Comparison of ENCODE assay signal across 22 cellular contexts in the genomic region with DNA sequence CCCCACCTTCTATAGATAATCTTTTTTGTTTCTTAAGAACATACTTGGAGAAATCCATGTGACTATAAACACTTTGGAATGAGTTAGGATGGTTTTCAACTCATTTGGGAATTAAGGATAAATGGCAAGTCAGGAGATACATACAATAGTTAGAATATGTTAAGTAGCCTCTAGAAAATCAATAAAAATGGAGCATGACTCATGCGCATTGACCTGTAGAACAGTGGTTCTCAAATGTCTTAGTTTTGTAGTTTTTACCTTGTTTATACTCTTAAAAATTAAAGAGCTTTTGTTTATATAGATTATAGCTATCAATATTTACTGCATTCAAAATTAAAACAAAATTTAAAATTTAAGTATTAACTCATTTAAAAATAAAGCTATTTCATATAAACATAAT. TPM values are rescaled to one million over a fixed set of nuclear protein-coding genes. Genes with fewer than 3 reads are reported as not detected.
A peak's percentile ranks its signal among the peaks of the same experiment; 100 is the strongest.
DNase-seq lines count a peak whose midpoint lies in the region; ATAC-seq, FAIRE-seq and TF ChIP-seq lines count a peak whose summit lies in the region.
"Had no signal": no experiment of that assay in that cellular context is flagged by ENCODE, and none has a peak within 500 bp of the region (broad histone marks: within the 10 kb centered on the region; RNA-seq: fewer than 3 reads in every experiment).

No MANE protein-coding gene starts in this region.

- H3K4me1 ChIP-seq in SK-N-SH (ENCODE audit: control insufficient read depth in 1 of 2, insufficient read depth in 2 of 2, low read depth in 1 of 2, low read length in 1 of 2) = peaks cover 3 to 7% of the 10 kb centered on the region in 2 experiments; a peak in 2 of 4 replicates

- no peak overlapping the region for H3K4me3 Mint-ChIP-seq in activated T-cell treated with anti-CD3 and anti-CD28 coated beads, Interleukin-2, amount 50 U/mL, for 72 hours

- H3K27me3 Mint-ChIP-seq in activated T-cell treated with anti-CD3 and anti-CD28 coated beads, Interleukin-2, amount 50 U/mL, for 72 hours (ENCODE audit: low read depth) = no peaks in the 10 kb centered on the region

- no peak overlapping the region for H3K9ac ChIP-seq in SK-N-SH

- peaks cover 51% of the 10 kb centered on the region for H3K79me2 ChIP-seq in SK-N-SH (ENCODE audit: insufficient read depth)

- H3K27ac ChIP-seq in SK-N-SH (ENCODE audit: low read depth in 2 of 2, low read length in 1 of 2) = peak overlapping the region; percentile 54 to 60; a peak in 2 of 4 replicates
- H3K27ac ChIP-seq: HL-60, PC-9, SK-N-MC had no signal

- no peaks in the 10 kb centered on the region for H3K9me3 ChIP-seq in SK-N-SH

- DNase-seq in SK-N-SH = no peak
- DNase-seq in astrocyte of the spinal cord (ENCODE audit: low read depth, low spot score) = peak; percentile 13
- no peak for DNase-seq in frontal cortex (ENCODE audit: low spot score in 2 of 2)
- no peak for DNase-seq in OCI-M1 (lab: John Stamatoyannopoulos, UW)
- DNase-seq in activated T-cell treated with anti-CD3 and anti-CD28 coated beads, Interleukin-2, amount 50 U/mL, for 72 hours = no peak
- no peak for DNase-seq in ecto neural progenitor cell (ENCODE audit: low spot score)
- DNase-seq: 8988T, C1 segment of cervical spinal cord, COR-L47, DMS153, KG1, NCI-H1048, NCI-H146, NCI-H226, NCI-H69, PC-9 had no signal

- TF ChIP-seq RAD21 in SK-N-SH (IDR thresholded peaks at IDR 0.05; ENCODE audit: low read length) = no peak

- 0 out of 2 replicates have a peak overlapping the region, but pooled peaks have one; percentile 21 for H3K4me2 ChIP-seq in SK-N-SH
- H3K4me2 ChIP-seq: PC-9 had no signal

- no peak overlapping the region for H2AFZ ChIP-seq in SK-N-SH (ENCODE audit: low read depth)
- H2AFZ ChIP-seq: PC-9 had no signal

- WGBS in SK-N-SH (ENCODE audit: low lambda C conversion rate) = 95% methylated on average over 1 of the region's 1 CpG

- H3K36me3 Mint-ChIP-seq in activated T-cell treated with anti-CD3 and anti-CD28 coated beads, Interleukin-2, amount 50 U/mL, for 72 hours (ENCODE audit: insufficient read depth in 2 of 2) = peaks cover 11 to 34% of the 10 kb centered on the region in 2 donors

- H3K9me2 ChIP-seq in SK-N-SH = no peaks in the 10 kb centered on the region

- no peaks in the 10 kb centered on the region for H4K20me1 ChIP-seq in SK-N-SH (ENCODE audit: insufficient read depth)

- POLR2A ChIA-PET in SK-N-SH (lab: Yijun Ruan, JAX) = no interaction called here

- TF ChIP-seq EP300 in SK-N-SH (IDR thresholded peaks at IDR 0.05; ENCODE audit: borderline replicate concordance in 1 of 2, low read depth in 1 of 2, low read length in 1 of 2) = no peak

- in situ Hi-C loops in astrocyte of the spinal cord (cut with HindIII; ENCODE audit: low sequenced_read_pairs) = no loop called here

- H3K4me3 ChIP-seq in SK-N-SH (ENCODE audit: low read depth in 2 of 2, low read length in 1 of 2) (no peak overlapping the region), astrocyte of the spinal cord (ENCODE audit: low read depth, low read length) (no peak overlapping the region)
- H3K4me3 ChIP-seq: PC-9, SK-N-MC had no signal

- peaks cover 5% of the 10 kb centered on the region for H3K4me1 Mint-ChIP-seq in activated T-cell treated with anti-CD3 and anti-CD28 coated beads, Interleukin-2, amount 50 U/mL, for 72 hours (ENCODE audit: low read depth)

- H3F3A ChIP-seq in SK-N-SH (replicated peaks; ENCODE audit: insufficient read depth) = no peaks in the 10 kb centered on the region

- H3K9me3 Mint-ChIP-seq in activated T-cell treated with anti-CD3 and anti-CD28 coated beads, Interleukin-2, amount 50 U/mL, for 72 hours = peaks cover 1 to 6% of the 10 kb centered on the region in 2 donors

- peaks cover 13 to 37% of the 10 kb centered on the region in 2 experiments for H3K36me3 ChIP-seq in SK-N-SH (replicated peaks in 1 of 2; ENCODE audit: control insufficient read depth in 1 of 2, insufficient read depth in 2 of 2, low read length in 1 of 2)

- ATAC-seq in SK-N-SH treated with all-trans-retinoic acid at 6 μM for 48 hours = no peak
- ATAC-seq in HG03139 (IDR thresholded peaks at IDR 0.05; ENCODE audit: unreplicated experiment) = no peak
- no peak for ATAC-seq in activated T-cell treated with anti-CD3 and anti-CD28 coated beads, Interleukin-2, amount 50 U/mL, for 72 hours (replicated peaks in 1 of 2)

- no peak overlapping the region for H3K27ac Mint-ChIP-seq in activated T-cell treated with anti-CD3 and anti-CD28 coated beads, Interleukin-2, amount 50 U/mL, for 72 hours

- CTCF ChIA-PET in SK-N-SH (lab: Yijun Ruan, JAX) = interaction anchor here (0.9 kb wide), 1 partner anchor 54 kb away, joined by 3 read pairs; no protein-coding TSS in a partner anchor

- peak; percentile 84 for FAIRE-seq in frontal cortex (lab: Jason Lieb, UNC)
- FAIRE-seq: GM12892, GM19239 had no signal

- no peak for TF ChIP-seq CTCF in SK-N-SH (IDR thresholded peaks at IDR 0.05)
- no peak for TF ChIP-seq CTCF in astrocyte of the spinal cord (IDR thresholded peaks at IDR 0.05; ENCODE audit: low read depth, low read length)

- H3K27me3 ChIP-seq in SK-N-SH (ENCODE audit: insufficient read depth) = no peaks in the 10 kb centered on the region

TF ChIP-seq in SK-N-SH, 30 proteins besides CTCF, POLR2A, EP300 and RAD21:
- TF ChIP-seq, protein P1, sequence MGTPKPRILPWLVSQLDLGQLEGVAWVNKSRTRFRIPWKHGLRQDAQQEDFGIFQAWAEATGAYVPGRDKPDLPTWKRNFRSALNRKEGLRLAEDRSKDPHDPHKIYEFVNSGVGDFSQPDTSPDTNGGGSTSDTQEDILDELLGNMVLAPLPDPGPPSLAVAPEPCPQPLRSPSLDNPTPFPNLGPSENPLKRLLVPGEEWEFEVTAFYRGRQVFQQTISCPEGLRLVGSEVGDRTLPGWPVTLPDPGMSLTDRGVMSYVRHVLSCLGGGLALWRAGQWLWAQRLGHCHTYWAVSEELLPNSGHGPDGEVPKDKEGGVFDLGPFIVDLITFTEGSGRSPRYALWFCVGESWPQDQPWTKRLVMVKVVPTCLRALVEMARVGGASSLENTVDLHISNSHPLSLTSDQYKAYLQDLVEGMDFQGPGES (IDR thresholded peaks at IDR 0.05; ENCODE audit: low read depth, low read length) = no peak
- no peak for TF ChIP-seq FOXJ3 (CRISPR knock-in tag; IDR thresholded peaks at IDR 0.05)

TF ChIP-seq in SK-N-SH treated with all-trans-retinoic acid at 6 μM for 48 hours, 23 proteins besides CTCF, POLR2A, EP300 and RAD21:
- TF ChIP-seq ZFP30 (CRISPR knock-in tag; IDR thresholded peaks at IDR 0.05) (no peak), ARNTL (CRISPR knock-in tag; IDR thresholded peaks at IDR 0.05; ENCODE audit: borderline replicate concordance, low read depth) (no peak), ZNF8 (CRISPR knock-in tag; IDR thresholded peaks at IDR 0.05) (no peak), TCF4 (CRISPR knock-in tag; IDR thresholded peaks at IDR 0.05; ENCODE audit: borderline replicate concordance) (no peak), ZNF70 (CRISPR knock-in tag; IDR thresholded peaks at IDR 0.05) (no peak), CSDC2 (CRISPR knock-in tag; IDR thresholded peaks at IDR 0.05) (no peak), ISL1 (CRISPR knock-in tag; IDR thresholded peaks at IDR 0.05) (no peak), GLIS3 (CRISPR knock-in tag; IDR thresholded peaks at IDR 0.05) (no peak), BACH2 (CRISPR knock-in tag; IDR thresholded peaks at IDR 0.05; ENCODE audit: borderline replicate concordance) (no peak), SNAI2 (CRISPR knock-in tag; IDR thresholded peaks at IDR 0.05) (no peak), CREB5 (CRISPR knock-in tag; IDR thresholded peaks at IDR 0.05; ENCODE audit: low read depth) (no peak), OSR1 (CRISPR knock-in tag; IDR thresholded peaks at IDR 0.05) (no peak)
- TF ChIP-seq, protein P2, sequence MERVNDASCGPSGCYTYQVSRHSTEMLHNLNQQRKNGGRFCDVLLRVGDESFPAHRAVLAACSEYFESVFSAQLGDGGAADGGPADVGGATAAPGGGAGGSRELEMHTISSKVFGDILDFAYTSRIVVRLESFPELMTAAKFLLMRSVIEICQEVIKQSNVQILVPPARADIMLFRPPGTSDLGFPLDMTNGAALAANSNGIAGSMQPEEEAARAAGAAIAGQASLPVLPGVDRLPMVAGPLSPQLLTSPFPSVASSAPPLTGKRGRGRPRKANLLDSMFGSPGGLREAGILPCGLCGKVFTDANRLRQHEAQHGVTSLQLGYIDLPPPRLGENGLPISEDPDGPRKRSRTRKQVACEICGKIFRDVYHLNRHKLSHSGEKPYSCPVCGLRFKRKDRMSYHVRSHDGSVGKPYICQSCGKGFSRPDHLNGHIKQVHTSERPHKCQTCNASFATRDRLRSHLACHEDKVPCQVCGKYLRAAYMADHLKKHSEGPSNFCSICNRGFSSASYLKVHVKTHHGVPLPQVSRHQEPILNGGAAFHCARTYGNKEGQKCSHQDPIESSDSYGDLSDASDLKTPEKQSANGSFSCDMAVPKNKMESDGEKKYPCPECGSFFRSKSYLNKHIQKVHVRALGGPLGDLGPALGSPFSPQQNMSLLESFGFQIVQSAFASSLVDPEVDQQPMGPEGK (CRISPR knock-in tag; IDR thresholded peaks at IDR 0.05; ENCODE audit: borderline replicate concordance) = no peak

RNA-seq across cellular contexts. Expression of gene NUP35, which starts 24.7 kb away (rescaled TPM):
- polyA plus RNA-seq in SK-N-SH (2012; rRNA removed) = 9.1 and 11.8 TPM in 2 replicates
- 11.8 and 12.9 TPM in 2 replicates for polyA plus RNA-seq in SK-N-SH (2012; cell fraction: cytosol; rRNA removed)
- 8.5 and 13.5 TPM in 2 replicates for polyA plus RNA-seq in SK-N-SH (2012; cell fraction: nucleus; rRNA removed)
- total RNA-seq in frontal cortex = 42.0 TPM
- 10 to 100 TPM; 23.1 to 23.9 TPM for total RNA-seq in activated T-cell treated with anti-CD3 and anti-CD28 coated beads, Interleukin-2, amount 50 U/mL, for 72 hours
